ENCODE assay signal across 9 cellular contexts in the genomic region with DNA sequence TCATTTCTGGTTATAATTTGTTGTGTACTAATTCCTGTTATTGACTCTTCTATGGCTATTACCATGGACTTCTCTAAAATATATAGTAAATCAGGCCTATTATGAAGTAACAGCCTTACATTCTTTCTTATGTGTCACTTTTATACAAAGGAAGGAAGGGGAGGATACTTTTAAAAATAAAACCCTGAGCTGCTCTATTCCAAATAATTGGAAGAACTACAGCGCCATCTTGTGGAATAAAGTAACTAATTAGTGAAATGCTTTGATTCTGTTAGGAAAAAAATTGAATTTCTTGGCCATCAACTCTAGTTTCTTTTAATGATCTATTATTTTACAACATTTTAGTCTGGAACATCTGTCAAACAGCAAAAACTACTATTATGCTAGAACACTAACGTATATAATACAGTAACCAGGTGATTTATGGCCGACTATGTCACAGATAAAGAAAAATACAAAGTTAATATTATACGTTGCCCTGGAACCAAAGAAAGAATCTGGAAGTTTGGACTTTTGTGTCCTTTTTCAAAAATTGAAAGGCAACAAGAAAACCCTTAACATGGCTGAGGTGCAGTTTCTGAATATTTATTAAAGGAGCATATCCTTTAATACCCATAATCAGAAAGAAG. TPM values are rescaled to one million over a fixed set of nuclear protein-coding genes. Genes with fewer than 3 reads are reported as not detected.
DNase-seq lines count a peak whose midpoint lies in the region; TF ChIP-seq lines count a peak whose summit lies in the region.
"Had no signal": no experiment of that assay in that cellular context is flagged by ENCODE, and none has a peak within 500 bp of the region (broad histone marks: within the 10 kb centered on the region; RNA-seq: fewer than 3 reads in every experiment).

No MANE protein-coding gene starts in this region.

- no peak overlapping the region for H3K4me3 Mint-ChIP-seq in T-helper 2 cell treated with Interferon-gamma antibody and Interleukin-4, amounts not matched to agents 5 μg/mL and 100 μg/mL, for 36 hours

- no peaks in the 10 kb centered on the region for H3K4me1 ChIP-seq in breast epithelium
- H3K4me1 ChIP-seq in uterus = no peaks in the 10 kb centered on the region

- no peak for TF ChIP-seq POLR2A in breast epithelium (IDR thresholded peaks at IDR 0.05)
- TF ChIP-seq POLR2A in uterus (IDR thresholded peaks at IDR 0.05) = no peak

- no peaks in the 10 kb centered on the region for H3K27me3 Mint-ChIP-seq in T-helper 2 cell treated with Interferon-gamma antibody and Interleukin-4, amounts not matched to agents 5 μg/mL and 100 μg/mL, for 36 hours (ENCODE audit: low read depth)

- H3K4me1 Mint-ChIP-seq in T-helper 2 cell treated with Interferon-gamma antibody and Interleukin-4, amounts not matched to agents 5 μg/mL and 100 μg/mL, for 36 hours (ENCODE audit: low read depth) = no peaks in the 10 kb centered on the region

- peak in 2 of 3 donors; percentile 47 to 56 for TF ChIP-seq CTCF in breast epithelium (IDR thresholded peaks at IDR 0.05)
- TF ChIP-seq CTCF in uterus (IDR thresholded peaks at IDR 0.05) = peak in 3 of 4 experiments; percentile 11 to 48 (median 35)

- H3K36me3 ChIP-seq in breast epithelium (no peaks in the 10 kb centered on the region), uterus (no peaks in the 10 kb centered on the region)
- H3K36me3 ChIP-seq: BLaER1 had no signal

- H3K9me3 Mint-ChIP-seq in T-helper 2 cell treated with Interferon-gamma antibody and Interleukin-4, amounts not matched to agents 5 μg/mL and 100 μg/mL, for 36 hours = no peaks in the 10 kb centered on the region

- intact Hi-C loops in breast epithelium (cut with DNase I; ENCODE audit: low total_unique reads) (no loop called here), uterus (cut with DNase I; ENCODE audit: low total_unique reads) (no loop called here)

- H3K27ac ChIP-seq in breast epithelium (no peak overlapping the region), uterus (no peak overlapping the region)
- H3K27ac ChIP-seq: BLaER1 had no signal

- H3K4me3 ChIP-seq in breast epithelium = no peak overlapping the region
- H3K4me3 ChIP-seq in uterus = no peak overlapping the region
- H3K4me3 ChIP-seq: BLaER1 had no signal

- DNase-seq in NCI-H345 (lab: John Stamatoyannopoulos, UW) (peak; percentile 26), NCI-H345 treated with DMSO at 0.1 percent for 48 hours (lab: John Stamatoyannopoulos, UW; ENCODE audit: unreplicated experiment) (no peak), HPDE6-E6E7 (ENCODE audit: extremely low spot score) (peak; percentile 4), NCI-H748 treated with DMSO at 0.1 percent for 48 hours (lab: John Stamatoyannopoulos, UW) (peak; percentile 26), breast epithelium (ENCODE audit: low spot score in 2 of 2) (no peak), kidney tubule cell (ENCODE audit: low spot score) (peak; percentile 69), uterus (no peak)
- DNase-seq in T-helper 2 cell treated with Interferon-gamma antibody and Interleukin-4, amounts not matched to agents 5 μg/mL and 100 μg/mL, for 36 hours (ENCODE audit: low spot score) = no peak

- H3K9me3 ChIP-seq in breast epithelium = no peaks in the 10 kb centered on the region
- H3K9me3 ChIP-seq in uterus = no peaks in the 10 kb centered on the region
- H3K9me3 ChIP-seq: BLaER1 had no signal

- H3K27me3 ChIP-seq in breast epithelium = no peaks in the 10 kb centered on the region
- H3K27me3 ChIP-seq in uterus = no peaks in the 10 kb centered on the region
- H3K27me3 ChIP-seq: BLaER1 had no signal

- no peaks in the 10 kb centered on the region for H3K36me3 Mint-ChIP-seq in T-helper 2 cell treated with Interferon-gamma antibody and Interleukin-4, amounts not matched to agents 5 μg/mL and 100 μg/mL, for 36 hours (ENCODE audit: low read depth)

- no peak overlapping the region for H3K27ac Mint-ChIP-seq in T-helper 2 cell treated with Interferon-gamma antibody and Interleukin-4, amounts not matched to agents 5 μg/mL and 100 μg/mL, for 36 hours

RNA-seq across cellular contexts. Expression of gene NELL2, which starts 55.0 kb away (rescaled TPM):
- 10 to 100 TPM in 1 of 3 donors, 1 to 10 TPM in 2; 4.9 to 10.1 (median 9.9) TPM for total RNA-seq in breast epithelium
- 10 to 100 TPM in 1 of 4 donors, 1 to 10 TPM in 1, under 1 TPM in 1, not detected in 1; 0.29 to 34.6 (median 1.3) TPM for total RNA-seq in uterus

Comparison
In these comparisons a context has a peak if more than half of its experiments do, and no peak if none do; other contexts are left out.
1. DNase-seq: peak in NCI-H345 (single experiment), HPDE6-E6E7 (single experiment), NCI-H748 treated with DMSO at 0.1 percent for 48 hours (single experiment) and kidney tubule cell (single experiment); none in NCI-H345 treated with DMSO at 0.1 percent for 48 hours (single experiment), breast epithelium (0 of 2), uterus (0 of 2) and T-helper 2 cell treated with Interferon-gamma antibody and Interleukin-4, amounts not matched to agents 5 μg/mL and 100 μg/mL, for 36 hours (single experiment).